ENCODE assay signal across 19 cellular contexts in genomic region chr7:26631601-26632000, GRCh38.
DNase-seq lines count a peak whose midpoint lies in the region; ATAC-seq and TF ChIP-seq lines count a peak whose summit lies in the region.
"Had no signal": no experiment of that assay in that cellular context is flagged by ENCODE, and none has a peak within 500 bp of the region (broad histone marks: within the 10 kb centered on the region; RNA-seq: fewer than 3 reads in every experiment).

No MANE protein-coding gene starts in this region.

- DNase-seq in activated CD4-positive, alpha-beta T cell treated with anti-CD3 and anti-CD28 coated beads, Interleukin-2, amount 10 ng/mL, durations not matched to agents 7 days and 5 days: no peak
- DNase-seq in activated CD4-positive, alpha-beta T cell treated with anti-CD3 and anti-CD28 coated beads for 36 hours: no peak
- peak; percentile 55 for DNase-seq in mesenteric fat pad (ENCODE audit: low spot score)
- DNase-seq in type B pancreatic cell (ENCODE audit: extremely low spot score, unreplicated experiment): peak; percentile 36
- no peak for DNase-seq in ureter (ENCODE audit: low spot score)
- DNase-seq: AML-193; Caco-2; CD4-positive, alpha-beta T cell; CD8-positive, alpha-beta T cell; DMS 273 treated with DMSO at 0.1 percent for 48 hours; DMS153; DMS53; DMS79; DND-41; EL; GDM1 had no signal

- CTCF ChIA-PET in activated CD4-positive, alpha-beta T cell treated with anti-CD3 and anti-CD28 coated beads, Interleukin-2, amount 10 ng/mL, durations not matched to agents 7 days and 5 days (lab: Charles Lee): no interaction called here
- CTCF ChIA-PET in activated CD4-positive, alpha-beta T cell treated with anti-CD3 and anti-CD28 coated beads for 36 hours (lab: Charles Lee): no interaction called here

- peaks cover 4% of the 10 kb centered on the region for H3K9me3 Mint-ChIP-seq in activated CD4-positive, alpha-beta T cell treated with anti-CD3 and anti-CD28 coated beads, Interleukin-2, amount 10 ng/mL, durations not matched to agents 7 days and 5 days
- H3K9me3 Mint-ChIP-seq in activated CD4-positive, alpha-beta T cell treated with anti-CD3 and anti-CD28 coated beads for 36 hours (ENCODE audit: low read depth): no peaks in the 10 kb centered on the region
- no peaks in the 10 kb centered on the region for H3K9me3 Mint-ChIP-seq in type B pancreatic cell
- H3K9me3 Mint-ChIP-seq: CD4-positive, alpha-beta T cell; CD8-positive, alpha-beta T cell had no signal

- H3K36me3 Mint-ChIP-seq in activated CD4-positive, alpha-beta T cell treated with anti-CD3 and anti-CD28 coated beads, Interleukin-2, amount 10 ng/mL, durations not matched to agents 7 days and 5 days (ENCODE audit: low read depth): peaks cover 14% of the 10 kb centered on the region
- no peaks in the 10 kb centered on the region for H3K36me3 Mint-ChIP-seq in activated CD4-positive, alpha-beta T cell treated with anti-CD3 and anti-CD28 coated beads for 36 hours (ENCODE audit: low read depth)
- no peaks in the 10 kb centered on the region for H3K36me3 Mint-ChIP-seq in type B pancreatic cell
- H3K36me3 Mint-ChIP-seq: CD8-positive, alpha-beta T cell had no signal

- H3K27ac Mint-ChIP-seq in activated CD4-positive, alpha-beta T cell treated with anti-CD3 and anti-CD28 coated beads, Interleukin-2, amount 10 ng/mL, durations not matched to agents 7 days and 5 days: peak overlapping the region; percentile 2
- H3K27ac Mint-ChIP-seq in activated CD4-positive, alpha-beta T cell treated with anti-CD3 and anti-CD28 coated beads for 36 hours: no peak overlapping the region
- H3K27ac Mint-ChIP-seq in type B pancreatic cell: no peak overlapping the region
- H3K27ac Mint-ChIP-seq: B cell; CD4-positive, alpha-beta T cell; CD8-positive, alpha-beta T cell had no signal

- peaks cover 34% of the 10 kb centered on the region for H3K4me1 Mint-ChIP-seq in activated CD4-positive, alpha-beta T cell treated with anti-CD3 and anti-CD28 coated beads, Interleukin-2, amount 10 ng/mL, durations not matched to agents 7 days and 5 days
- H3K4me1 Mint-ChIP-seq in activated CD4-positive, alpha-beta T cell treated with anti-CD3 and anti-CD28 coated beads for 36 hours: no peaks in the 10 kb centered on the region
- peaks cover 5% of the 10 kb centered on the region for H3K4me1 Mint-ChIP-seq in type B pancreatic cell (ENCODE audit: unreplicated experiment)
- H3K4me1 Mint-ChIP-seq: B cell had no signal

- POLR2A ChIA-PET in activated CD4-positive, alpha-beta T cell treated with anti-CD3 and anti-CD28 coated beads, Interleukin-2, amount 10 ng/mL, durations not matched to agents 7 days and 5 days (lab: Charles Lee): no interaction called here
- POLR2A ChIA-PET in activated CD4-positive, alpha-beta T cell treated with anti-CD3 and anti-CD28 coated beads for 36 hours (lab: Charles Lee): no interaction called here

- TF ChIP-seq CTCF in type B pancreatic cell (conservative IDR thresholded peaks at IDR 0.05): no peak

- peaks cover 20% of the 10 kb centered on the region for H3K27me3 Mint-ChIP-seq in activated CD4-positive, alpha-beta T cell treated with anti-CD3 and anti-CD28 coated beads, Interleukin-2, amount 10 ng/mL, durations not matched to agents 7 days and 5 days
- H3K27me3 Mint-ChIP-seq in activated CD4-positive, alpha-beta T cell treated with anti-CD3 and anti-CD28 coated beads for 36 hours: peaks cover 2% of the 10 kb centered on the region
- H3K27me3 Mint-ChIP-seq in type B pancreatic cell: peaks cover 11% of the 10 kb centered on the region
- H3K27me3 Mint-ChIP-seq: B cell had no signal

- no peak overlapping the region for H3K4me3 Mint-ChIP-seq in activated CD4-positive, alpha-beta T cell treated with anti-CD3 and anti-CD28 coated beads, Interleukin-2, amount 10 ng/mL, durations not matched to agents 7 days and 5 days
- no peak overlapping the region for H3K4me3 Mint-ChIP-seq in activated CD4-positive, alpha-beta T cell treated with anti-CD3 and anti-CD28 coated beads for 36 hours
- H3K4me3 Mint-ChIP-seq in type B pancreatic cell: no peak overlapping the region
- H3K4me3 Mint-ChIP-seq: B cell; CD4-positive, alpha-beta T cell; CD8-positive, alpha-beta T cell had no signal

- ATAC-seq in activated CD4-positive, alpha-beta T cell treated with anti-CD3 and anti-CD28 coated beads for 36 hours: no peak
- ATAC-seq in GM18870 (IDR thresholded peaks at IDR 0.05; ENCODE audit: unreplicated experiment): no peak
- ATAC-seq: A549; CD8-positive, alpha-beta T cell had no signal

- intact Hi-C loops in activated CD4-positive, alpha-beta T cell treated with anti-CD3 and anti-CD28 coated beads for 36 hours (cut with DNase I, micrococcal nuclease): no loop called here

Comparison
In these comparisons a context has a peak if more than half of its experiments do, and no peak if none do; other contexts are left out.
1. DNase-seq: peak in mesenteric fat pad (single experiment) and type B pancreatic cell (single experiment); none in activated CD4-positive, alpha-beta T cell treated with anti-CD3 and anti-CD28 coated beads, Interleukin-2, amount 10 ng/mL, durations not matched to agents 7 days and 5 days (single experiment), activated CD4-positive, alpha-beta T cell treated with anti-CD3 and anti-CD28 coated beads for 36 hours (single experiment) and ureter (single experiment).